ENCODE assay signal across 8 cellular contexts in genomic region chr4:47122592-47123291, GRCh38.
DNase-seq lines count a peak whose midpoint lies in the region; ATAC-seq and TF ChIP-seq lines count a peak whose summit lies in the region.

No MANE protein-coding gene starts in this region.

- H3K36me3 ChIP-seq in Caco-2 (ENCODE audit: control insufficient read depth, insufficient read depth, low read length) = no peaks in the 10 kb centered on the region

- TF ChIP-seq CTCF in Caco-2 (IDR thresholded peaks at IDR 0.05; ENCODE audit: insufficient read depth in 1 of 2, low read depth in 1 of 2, low read length in 1 of 2, severe bottlenecking in 1 of 2, unreplicated experiment in 1 of 2) = peak; percentile 70 to 82

- no peaks in the 10 kb centered on the region for H3K4me1 Mint-ChIP-seq in Caco-2 (ENCODE audit: low read depth, unreplicated experiment)

- H3K9me3 ChIP-seq in Caco-2 = no peaks in the 10 kb centered on the region

- BruUV-seq in Caco-2 (replicated peaks; lab: Mats Ljungman, UMichigan) = no TSS peak

- H3K4me3 Mint-ChIP-seq in Caco-2 (ENCODE audit: unreplicated experiment) = no peak overlapping the region

- intact Hi-C loops in Caco-2 (cut with micrococcal nuclease; ENCODE audit: unreplicated experiment) = loop anchor here (1.0 to 5.0 kb wide), 4 partner anchors 90 to 278 kb away; partner anchors contain the start of gene GABRB1

- DNase-seq in Caco-2 (peak; percentile 69 to 80), GM19240 (ENCODE audit: insufficient read length, low spot score) (peak; percentile 44), NCI-H345 treated with DMSO at 0.1 percent for 48 hours (lab: John Stamatoyannopoulos, UW; ENCODE audit: unreplicated experiment) (peak; percentile 6), medulla oblongata (ENCODE audit: extremely low spot score) (peak; percentile 94), stromal cell of bone marrow (ENCODE audit: low read depth) (peak; percentile 66)
- peak; percentile 63 for DNase-seq in activated CD4-positive, alpha-beta T cell treated with anti-CD3 and anti-CD28 coated beads for 48 hours
- DNase-seq in effector CD4-positive, alpha-beta T cell = peak; percentile 9

- no peaks in the 10 kb centered on the region for H3K27me3 ChIP-seq in Caco-2 (replicated peaks; ENCODE audit: control insufficient read depth, insufficient read depth, low read length)

- H3K27me3 Mint-ChIP-seq in Caco-2 (ENCODE audit: insufficient read depth, unreplicated experiment) = no peaks in the 10 kb centered on the region

- H3K4me1 ChIP-seq in Caco-2 = no peaks in the 10 kb centered on the region

- no peaks in the 10 kb centered on the region for H3K36me3 Mint-ChIP-seq in Caco-2 (ENCODE audit: insufficient read depth, unreplicated experiment)

- H3K9me3 Mint-ChIP-seq in Caco-2 (ENCODE audit: unreplicated experiment) = no peaks in the 10 kb centered on the region

- H3K4me3 ChIP-seq in Caco-2 (ENCODE audit: low read depth, low read length) = no peak overlapping the region

- CTCF ChIA-PET in Caco-2 (lab: Charles Lee) = interaction anchor here (0.6 to 1.3 kb wide), 10 partner anchors 12 to 794 kb away, joined by 3 to 11 read pairs (median 3); no protein-coding TSS in a partner anchor

- peak; percentile 91 for ATAC-seq in HG03175 (IDR thresholded peaks at IDR 0.05; ENCODE audit: unreplicated experiment)

- POLR2A ChIA-PET in Caco-2 (lab: Charles Lee) = no interaction called here

- H3K27ac Mint-ChIP-seq in Caco-2 (ENCODE audit: unreplicated experiment) = no peak overlapping the region

Comparison
In these comparisons a context has a peak if more than half of its experiments do, and no peak if none do; other contexts are left out.
1. DNase-seq: peak in every context shown above with its lines; median percentile 94 in medulla oblongata; 74 in Caco-2; 66 in stromal cell of bone marrow; 63 in activated CD4-positive, alpha-beta T cell treated with anti-CD3 and anti-CD28 coated beads for 48 hours; 44 in GM19240; 9 in effector CD4-positive, alpha-beta T cell; 6 in NCI-H345 treated with DMSO at 0.1 percent for 48 hours.